ENCODE assay signal across 1 cellular context in the genomic region with DNA sequence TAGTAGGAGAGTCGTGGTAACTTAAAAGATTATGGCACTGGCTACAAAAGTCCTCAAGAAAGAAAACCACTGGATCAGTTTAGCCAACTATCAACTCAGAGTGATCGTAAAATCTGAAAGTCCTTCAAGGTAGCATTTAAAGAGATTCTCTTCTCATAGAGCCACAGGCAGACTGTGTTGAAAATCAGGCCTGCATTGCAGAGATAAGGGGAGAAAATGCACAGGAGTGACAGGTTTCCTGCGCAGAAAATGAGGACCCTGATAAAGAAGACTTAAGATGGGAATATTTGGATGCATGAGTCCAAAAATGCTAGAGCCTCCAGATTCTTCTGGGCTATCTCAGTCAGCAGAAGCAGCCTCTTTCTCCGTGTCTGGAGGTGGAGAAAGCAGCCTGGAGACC.
TF ChIP-seq lines count a peak whose summit lies in the region.

No MANE protein-coding gene starts in this region.

TF ChIP-seq in GM23338, 12 proteins besides CTCF, POLR2A, EP300 and RAD21 (continued from another document):
- TF ChIP-seq REST (IDR thresholded peaks at IDR 0.05; ENCODE audit: unreplicated experiment) = no peak
- no peak for TF ChIP-seq POLR2AphosphoS5 (IDR thresholded peaks at IDR 0.05; ENCODE audit: low read depth)
- TF ChIP-seq CREB1 (CRISPR knock-in tag; IDR thresholded peaks at IDR 0.05; ENCODE audit: low read depth) = no peak
- TF ChIP-seq EZH2 (IDR thresholded peaks at IDR 0.05; ENCODE audit: low read depth, unreplicated experiment) = no peak
- no peak for TF ChIP-seq EZH2phosphoT487 (IDR thresholded peaks at IDR 0.05; ENCODE audit: unreplicated experiment)
